8 cellular contexts compared by ENCODE assay signal in the genomic region with DNA sequence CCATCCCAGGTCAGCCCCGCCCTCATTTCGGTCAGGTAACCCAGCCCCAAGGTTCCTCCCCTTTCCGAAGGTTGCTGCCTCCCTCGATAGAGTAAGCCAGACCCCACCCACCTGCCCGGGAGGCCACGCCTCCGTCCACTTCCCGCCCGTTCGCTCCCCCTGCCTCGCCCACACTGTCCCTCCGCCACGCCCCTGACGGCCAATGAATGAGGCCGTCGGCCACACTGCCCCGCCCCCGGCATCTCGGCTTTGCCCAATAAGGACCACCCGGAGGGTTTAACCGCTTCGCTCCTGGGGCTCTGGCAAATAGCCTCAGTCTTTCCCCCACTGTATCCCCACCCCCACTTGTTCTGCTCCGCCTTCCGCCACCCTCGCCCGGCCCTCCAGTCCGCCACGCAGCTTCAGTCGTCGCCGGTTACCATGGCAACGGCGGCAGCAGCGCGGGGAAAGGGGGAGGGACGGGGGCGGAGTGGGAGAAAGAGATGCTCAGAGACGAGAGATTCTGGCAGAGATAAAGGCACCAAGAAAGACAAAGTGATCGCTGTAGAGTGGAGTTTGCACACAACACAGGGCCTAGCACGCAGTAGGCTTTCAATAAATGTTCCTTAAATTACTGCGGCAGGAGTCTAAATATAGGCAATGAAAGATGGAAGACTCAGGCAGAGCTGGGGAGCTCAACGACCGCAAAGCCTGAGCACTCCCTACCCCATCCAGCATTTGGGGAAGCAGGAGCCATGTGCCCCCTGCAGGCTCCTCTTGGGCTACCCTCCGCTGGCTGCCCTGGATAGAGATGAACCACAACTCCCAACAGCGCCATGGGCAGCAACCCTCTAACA. TPM values are rescaled to one million over a fixed set of nuclear protein-coding genes. Genes with fewer than 3 reads are reported as not detected.
DNase-seq lines count a peak whose midpoint lies in the region; ATAC-seq and TF ChIP-seq lines count a peak whose summit lies in the region.

No MANE protein-coding gene starts in this region.

- no peaks in the 10 kb centered on the region for H3K36me3 Mint-ChIP-seq in IgD-negative memory B cell

- peak overlapping the region; percentile 92 to 96 (median 94) for H3K4me3 Mint-ChIP-seq in IgD-negative memory B cell

- no peaks in the 10 kb centered on the region for H3K79me2 ChIP-seq in OCI-LY3 (ENCODE audit: low read length)

- peaks cover 40% of the 10 kb centered on the region for H3K4me1 ChIP-seq in OCI-LY3 (ENCODE audit: low read length)
- H3K4me1 ChIP-seq in mononuclear cell (ENCODE audit: insufficient read depth, low read length): peaks cover 55% of the 10 kb centered on the region

- no peaks in the 10 kb centered on the region for H3K9me3 ChIP-seq in OCI-LY3 (ENCODE audit: insufficient read depth, low read length)
- H3K9me3 ChIP-seq in mononuclear cell (ENCODE audit: low read depth, low read length): no peaks in the 10 kb centered on the region

- peaks cover 16 to 34% (median 26%) of the 10 kb centered on the region in 3 donors for H3K4me1 Mint-ChIP-seq in IgD-negative memory B cell

- H2AFZ ChIP-seq in OCI-LY3 (ENCODE audit: low read depth, low read length): no peak overlapping the region

- no peaks in the 10 kb centered on the region for H3K27me3 ChIP-seq in OCI-LY3 (ENCODE audit: low read depth, low read length)
- H3K27me3 ChIP-seq in mononuclear cell (ENCODE audit: insufficient read depth, low read length): no peaks in the 10 kb centered on the region

- H3K4me2 ChIP-seq in OCI-LY3 (ENCODE audit: low read length): peak overlapping the region; percentile 86

- no peaks in the 10 kb centered on the region for H3K9me3 Mint-ChIP-seq in IgD-negative memory B cell

- H3K27me3 Mint-ChIP-seq in IgD-negative memory B cell: peaks cover 8% of the 10 kb centered on the region

- H4K20me1 ChIP-seq in OCI-LY3 (ENCODE audit: insufficient read depth, low read length): no peaks in the 10 kb centered on the region

- H3K4me3 ChIP-seq in OCI-LY3 (ENCODE audit: low read length): peak overlapping the region; percentile 81
- peak overlapping the region; percentile 36 for H3K4me3 ChIP-seq in mononuclear cell (ENCODE audit: low read length)

- DNase-seq in DMS 273 (lab: John Stamatoyannopoulos, UW; ENCODE audit: unreplicated experiment) (peak; percentile 98), activated T-cell treated with anti-CD3 and anti-CD28 coated beads for 1 hour (ENCODE audit: low read depth) (peak; percentile 98), epidermal melanocyte (ENCODE audit: insufficient read length, low spot score) (peak; percentile 99)
- peak; percentile 100 for DNase-seq in stimulated activated CD8-positive, alpha-beta memory T cell treated with anti-CD3 and anti-CD28 coated beads, Interleukin-2, amount 100 ng/mL, for 48 hours (ENCODE audit: low read depth in 2 of 2)

- peak; percentile 35; the same call in 1 of the 2 replicates for TF ChIP-seq CTCF in OCI-LY3 (IDR thresholded peaks at IDR 0.05; ENCODE audit: low read depth, low read length)

- peak overlapping the region; percentile 98 to 99 (median 98) for H3K27ac Mint-ChIP-seq in IgD-negative memory B cell

- H3K9ac ChIP-seq in OCI-LY3 (ENCODE audit: low read length): peak overlapping the region; percentile 54; the same call in 1 of the 2 replicates

- H3K36me3 ChIP-seq in OCI-LY3 (replicated peaks; ENCODE audit: low read depth, low read length): no peaks in the 10 kb centered on the region

- ATAC-seq in GM21529 (IDR thresholded peaks at IDR 0.05; ENCODE audit: unreplicated experiment): peak; percentile 74

- peak overlapping the region; percentile 33 for H3K27ac ChIP-seq in OCI-LY3 (ENCODE audit: low read length)

RNA-seq across cellular contexts. Expression of a gene that starts 5.1 kb away (rescaled TPM):
- polyA plus RNA-seq in IgD-negative memory B cell: 0.38 TPM
- total RNA-seq in mononuclear cell: 9.0 TPM

RNA-seq across cellular contexts. Expression of a gene that starts 5.2 kb away (rescaled TPM):
- 88.6 TPM for polyA plus RNA-seq in IgD-negative memory B cell
- 143 TPM for total RNA-seq in mononuclear cell

RNA-seq across cellular contexts. Expression of a gene that starts 19.8 kb away (rescaled TPM):
- 32.3 TPM for polyA plus RNA-seq in IgD-negative memory B cell
- 23.1 TPM for total RNA-seq in mononuclear cell

RNA-seq across cellular contexts. Expression of a gene that starts 24.7 kb away (rescaled TPM):
- 38.2 TPM for polyA plus RNA-seq in IgD-negative memory B cell
- total RNA-seq in mononuclear cell: 6.5 TPM

RNA-seq across cellular contexts. Expression of a gene that starts 27.7 kb away (rescaled TPM):
- 1,138 TPM for polyA plus RNA-seq in IgD-negative memory B cell
- 396 TPM for total RNA-seq in mononuclear cell

Comparison
In these comparisons a context has a peak if more than half of its experiments do, and no peak if none do; other contexts are left out.
1. Peak in every context shown above with its lines: DNase-seq, ATAC-seq, H3K4me3 ChIP-seq and H3K27ac ChIP-seq.